Comparison of ENCODE assay signal across 9 cellular contexts in genomic region chr14:66662374-66662773, GRCh38.
DNase-seq lines count a peak whose midpoint lies in the region; ATAC-seq and TF ChIP-seq lines count a peak whose summit lies in the region.
"Had no signal": no experiment of that assay in that cellular context is flagged by ENCODE, and none has a peak within 500 bp of the region (broad histone marks: within the 10 kb centered on the region; RNA-seq: fewer than 3 reads in every experiment).

No MANE protein-coding gene starts in this region.

- H3K9me3 ChIP-seq in Loucy (ENCODE audit: insufficient read depth, low read depth, low read length): peaks cover 14% of the 10 kb centered on the region

- H3K4me2 ChIP-seq in Loucy (ENCODE audit: low read depth, low read length, poor library complexity, severe bottlenecking): no peak overlapping the region

- peak; percentile 58 for TF ChIP-seq CTCF in Loucy (conservative IDR thresholded peaks at IDR 0.05; ENCODE audit: low read length)

- ATAC-seq in HG03045 (IDR thresholded peaks at IDR 0.05; ENCODE audit: unreplicated experiment) (no peak), HG03175 (IDR thresholded peaks at IDR 0.05; ENCODE audit: unreplicated experiment) (no peak)
- ATAC-seq: activated CD4-positive, CD25-positive, alpha-beta regulatory T cell treated with anti-CD3 and anti-CD28 coated beads, Interleukin-2, amount 50 U/mL, for 24 hours had no signal

- no peaks in the 10 kb centered on the region for H3K4me1 ChIP-seq in Loucy (ENCODE audit: insufficient read depth, low read length, poor library complexity, severe bottlenecking)

- no peak overlapping the region for H3K9ac ChIP-seq in Loucy (ENCODE audit: low read depth, low read length, poor library complexity, severe bottlenecking)

- no peaks in the 10 kb centered on the region for H3K27me3 ChIP-seq in Loucy (ENCODE audit: insufficient read depth, low read length, poor library complexity, severe bottlenecking)

- H3K9me2 ChIP-seq in Loucy (replicated peaks; ENCODE audit: low read depth, low read length): no peaks in the 10 kb centered on the region

- no peaks in the 10 kb centered on the region for H4K20me1 ChIP-seq in Loucy (ENCODE audit: insufficient read depth, low read length, poor library complexity, severe bottlenecking)

- no peaks in the 10 kb centered on the region for H3F3A ChIP-seq in Loucy (ENCODE audit: low read depth)

- no peak overlapping the region for H3K4me3 ChIP-seq in Loucy (ENCODE audit: low read length, poor library complexity, severe bottlenecking)

- DNase-seq in ELF-1 (ENCODE audit: low read depth, low spot score) (peak; percentile 26), dermis microvascular lymphatic vessel endothelial cell (ENCODE audit: low read depth in 2 of 2) (peak; percentile 26 to 46), medulla oblongata (ENCODE audit: extremely low spot score) (peak; percentile 20), iPS-NIHi11 (ENCODE audit: low spot score) (no peak)
- no peak for DNase-seq in activated CD4-positive, alpha-beta T cell treated with anti-CD3 and anti-CD28 coated beads for 4 hours

- H3K36me3 ChIP-seq in Loucy (ENCODE audit: insufficient read depth, low read length): no peaks in the 10 kb centered on the region

- no peaks in the 10 kb centered on the region; the same call in 1 of the 2 replicates for H3K79me2 ChIP-seq in Loucy (ENCODE audit: insufficient read depth, low read length)

- H2AFZ ChIP-seq in Loucy (ENCODE audit: low read length): no peak overlapping the region

Comparison
In these comparisons a context has a peak if more than half of its experiments do, and no peak if none do; other contexts are left out.
1. DNase-seq: peak in ELF-1 (single experiment), dermis microvascular lymphatic vessel endothelial cell (2 of 2) and medulla oblongata (single experiment); none in iPS-NIHi11 (single experiment) and activated CD4-positive, alpha-beta T cell treated with anti-CD3 and anti-CD28 coated beads for 4 hours (0 of 2).